Comparison of ENCODE assay signal across 29 cellular contexts in genomic region chr13:72886272-72887062, GRCh38.
DNase-seq lines count a peak whose midpoint lies in the region; ATAC-seq, FAIRE-seq and TF ChIP-seq lines count a peak whose summit lies in the region.
"Had no signal": no experiment of that assay in that cellular context is flagged by ENCODE, and none has a peak within 500 bp of the region (broad histone marks: within the 10 kb centered on the region; RNA-seq: fewer than 3 reads in every experiment).

No MANE protein-coding gene starts in this region.

- peak; percentile 63 for FAIRE-seq in endometrium (lab: Jason Lieb, UNC)

- H3K27ac ChIP-seq in right cardiac atrium (ENCODE audit: low read length) = no peak overlapping the region
- H3K27ac ChIP-seq in GM23338 (ENCODE audit: low read depth) = no peak overlapping the region
- H3K27ac ChIP-seq: BLaER1 treated with 17β-estradiol and CSF1 and Interleukin-3, amounts not matched to agents 10 nM and 100 nM; coronary artery; ovary; Peyer's patch had no signal

- H3K36me3 ChIP-seq in GM23338 (ENCODE audit: insufficient read depth) = no peaks in the 10 kb centered on the region
- H3K36me3 ChIP-seq: ovary, Peyer's patch had no signal

- H3K9me3 ChIP-seq in right cardiac atrium (ENCODE audit: control insufficient read depth, low read length) = no peaks in the 10 kb centered on the region
- H3K9me3 ChIP-seq: ovary, Peyer's patch had no signal

- intact Hi-C loops in left colon (cut with DNase I, micrococcal nuclease) = no loop called here
- intact Hi-C loops in right cardiac atrium (cut with DNase I) = no loop called here

- H3K27me3 ChIP-seq in right cardiac atrium (ENCODE audit: control insufficient read depth, insufficient read depth) (no peaks in the 10 kb centered on the region), GM23338 (ENCODE audit: insufficient read depth) (no peaks in the 10 kb centered on the region)
- H3K27me3 ChIP-seq: BLaER1 treated with 17β-estradiol and CSF1 and Interleukin-3, amounts not matched to agents 10 nM and 100 nM; ovary; Peyer's patch had no signal

- H3K79me2 ChIP-seq in GM23338 (replicated peaks; ENCODE audit: insufficient read depth) = no peaks in the 10 kb centered on the region

- H3K9me3 Mint-ChIP-seq in GM23338 = no peaks in the 10 kb centered on the region
- H3K9me3 Mint-ChIP-seq: stimulated activated memory B cell treated with anti-CD40 and anti-IgM and Interleukin-4, amounts not matched to agents 10 μg/mL and 1 μg/mL and 100 μg/mL, for 72 hours had no signal

- no peaks in the 10 kb centered on the region for H3K4me1 Mint-ChIP-seq in GM23338
- H3K4me1 Mint-ChIP-seq: stimulated activated memory B cell treated with anti-CD40 and anti-IgM and Interleukin-4, amounts not matched to agents 10 μg/mL and 1 μg/mL and 100 μg/mL, for 72 hours had no signal

- TF ChIP-seq CTCF in AG10803 (conservative IDR thresholded peaks at IDR 0.05; ENCODE audit: low read length) = no peak
- TF ChIP-seq CTCF in GM23338 (conservative IDR thresholded peaks at IDR 0.05; ENCODE audit: low read depth in 2 of 2) = no peak

- peak; percentile 81 for ATAC-seq in left colon
- ATAC-seq in right cardiac atrium = no peak
- no peak for ATAC-seq in GM21825 (IDR thresholded peaks at IDR 0.05; ENCODE audit: unreplicated experiment)
- ATAC-seq in GM23338 = no peak
- ATAC-seq: stimulated activated memory B cell treated with anti-CD40 and anti-IgM and Interleukin-4, amounts not matched to agents 10 μg/mL and 1 μg/mL and 100 μg/mL, for 72 hours had no signal

- H4K20me1 ChIP-seq in GM23338 (replicated peaks; ENCODE audit: insufficient read depth) = no peaks in the 10 kb centered on the region
- H4K20me1 ChIP-seq: BLaER1 treated with 17β-estradiol and CSF1 and Interleukin-3, amounts not matched to agents 10 nM and 100 nM had no signal

- DNase-seq in AG10803 (ENCODE audit: low read depth) (peak; percentile 82), HCEC 1CT (peak; percentile 14), left colon (no peak), right cardiac atrium (no peak), GM23338 (ENCODE audit: low spot score) (no peak)
- DNase-seq in effector CD8-positive, alpha-beta T cell (lab: John Stamatoyannopoulos, UW) = no peak
- DNase-seq: activated CD4-positive, alpha-beta T cell treated with anti-CD3 and anti-CD28 coated beads, Interleukin-2, amount 10 ng/mL, durations not matched to agents 24 days and 14 days; activated T-cell treated with anti-CD3 and anti-CD28 coated beads, Interleukin-2, amount 50 U/mL, for 48 hours; DMS53; GOT3; Kasumi-1; kidney; NCI-H1092; NCI-H187; ovary; Peyer's patch; retina; stimulated activated CD4-positive, alpha-beta T cell treated with anti-CD3 and anti-CD28 coated beads, Interleukin-12 subunit alpha, Interleukin-12 subunit beta, amount 100 ng/mL, for 4 hours; stimulated activated CD4-positive, alpha-beta T cell treated with anti-CD3 and anti-CD28 coated beads, Interleukin-4, amount 100 ng/mL, for 4 hours; substantia nigra; SW 1271; T1000 had no signal

- no peak overlapping the region for H3K4me2 ChIP-seq in GM23338
- H3K4me2 ChIP-seq: BLaER1 treated with 17β-estradiol and CSF1 and Interleukin-3, amounts not matched to agents 10 nM and 100 nM had no signal

- no peaks in the 10 kb centered on the region for H3K4me1 ChIP-seq in right cardiac atrium (ENCODE audit: control insufficient read depth, insufficient read depth, low read length)
- no peaks in the 10 kb centered on the region for H3K4me1 ChIP-seq in GM23338 (ENCODE audit: insufficient read depth)
- H3K4me1 ChIP-seq: BLaER1 treated with 17β-estradiol and CSF1 and Interleukin-3, amounts not matched to agents 10 nM and 100 nM; Peyer's patch had no signal

- no peaks in the 10 kb centered on the region for H3K36me3 Mint-ChIP-seq in GM23338 (ENCODE audit: low read depth)

- WGBS in right cardiac atrium = 77% methylated on average over 5 of the region's 5 CpGs

- no peaks in the 10 kb centered on the region for H3F3A ChIP-seq in GM23338 (replicated peaks; ENCODE audit: low read depth)

- no peak overlapping the region for H2AFZ ChIP-seq in GM23338

- H3K4me3 Mint-ChIP-seq in GM23338 = no peak overlapping the region
- H3K4me3 Mint-ChIP-seq: activated CD4-positive, alpha-beta T cell treated with anti-CD3 and anti-CD28 coated beads, Interleukin-2, amount 10 ng/mL, durations not matched to agents 24 days and 14 days; brain; stimulated activated memory B cell treated with anti-CD40 and anti-IgM and Interleukin-4, amounts not matched to agents 10 μg/mL and 1 μg/mL and 100 μg/mL, for 72 hours; type B pancreatic cell had no signal

- no peak overlapping the region for H3K4me3 ChIP-seq in AG10803 (ENCODE audit: low read length)
- no peak overlapping the region for H3K4me3 ChIP-seq in right cardiac atrium (ENCODE audit: low read length)
- no peak overlapping the region for H3K4me3 ChIP-seq in GM23338
- H3K4me3 ChIP-seq: BLaER1 treated with 17β-estradiol and CSF1 and Interleukin-3, amounts not matched to agents 10 nM and 100 nM; coronary artery; ovary; Peyer's patch had no signal

- H3K27ac Mint-ChIP-seq in GM23338 = no peak overlapping the region
- H3K27ac Mint-ChIP-seq: activated CD4-positive, alpha-beta T cell treated with anti-CD3 and anti-CD28 coated beads, Interleukin-2, amount 10 ng/mL, durations not matched to agents 24 days and 14 days; brain; stimulated activated memory B cell treated with anti-CD40 and anti-IgM and Interleukin-4, amounts not matched to agents 10 μg/mL and 1 μg/mL and 100 μg/mL, for 72 hours; type B pancreatic cell had no signal

- H3K27me3 Mint-ChIP-seq in GM23338 (ENCODE audit: insufficient read depth, low read depth, poor library complexity) = no peaks in the 10 kb centered on the region
- H3K27me3 Mint-ChIP-seq: activated CD4-positive, alpha-beta T cell treated with anti-CD3 and anti-CD28 coated beads, Interleukin-2, amount 10 ng/mL, durations not matched to agents 24 days and 14 days; brain; stimulated activated memory B cell treated with anti-CD40 and anti-IgM and Interleukin-4, amounts not matched to agents 10 μg/mL and 1 μg/mL and 100 μg/mL, for 72 hours; type B pancreatic cell had no signal

- H3K9me2 ChIP-seq in GM23338 (ENCODE audit: insufficient read depth) = no peaks in the 10 kb centered on the region

TF ChIP-seq in GM23338, 12 proteins besides CTCF, POLR2A, EP300 and RAD21:
- TF ChIP-seq POLR2AphosphoS5 (IDR thresholded peaks at IDR 0.05; ENCODE audit: low read depth) (no peak), STAT1 (IDR thresholded peaks at IDR 0.05; ENCODE audit: unreplicated experiment) (no peak), ZNF331 (CRISPR knock-in tag; IDR thresholded peaks at IDR 0.05; ENCODE audit: low read depth) (no peak)

Comparison
In these comparisons a context has a peak if more than half of its experiments do, and no peak if none do; other contexts are left out.
1. DNase-seq: peak in AG10803 (single experiment) and HCEC 1CT (single experiment); none in left colon (0 of 2), effector CD8-positive, alpha-beta T cell (single experiment), right cardiac atrium (0 of 3) and GM23338 (single experiment).